In the genomic region with DNA sequence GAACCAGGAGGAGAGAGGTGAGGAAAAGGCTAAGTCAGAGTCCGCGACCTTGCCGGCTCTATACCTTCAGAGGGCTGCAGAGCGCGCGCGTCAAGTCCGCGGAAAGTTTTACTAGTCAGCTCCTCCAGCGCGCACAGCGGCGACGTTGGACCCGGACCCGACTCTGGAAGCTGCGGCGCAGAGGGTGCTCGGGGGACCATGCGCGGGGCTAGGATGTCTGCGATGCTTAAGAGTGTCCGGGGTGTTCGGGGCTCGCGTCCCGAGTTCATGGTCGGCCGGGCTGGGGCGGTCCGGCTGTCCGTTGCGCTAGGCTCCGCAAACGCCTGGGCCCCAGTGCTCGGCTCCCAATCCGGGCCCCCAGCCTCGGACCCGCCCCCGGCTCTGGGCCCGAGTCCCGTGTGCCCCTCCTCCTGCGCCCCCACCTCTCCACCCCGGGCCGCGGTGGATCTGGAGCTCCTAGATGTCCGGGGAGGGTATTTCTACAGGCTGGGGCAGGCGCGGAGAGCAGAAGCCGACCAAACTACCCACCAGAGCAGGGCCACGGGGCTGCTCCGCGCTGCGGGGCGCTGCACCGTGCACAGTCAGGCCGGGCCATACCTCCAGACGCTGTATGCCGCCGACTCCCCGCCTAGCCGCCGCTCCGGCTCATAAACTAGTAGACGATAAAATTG, we compare ENCODE assay signal across 1 cellular context.
TF ChIP-seq lines count a peak whose summit lies in the region.

A gene with protein sequence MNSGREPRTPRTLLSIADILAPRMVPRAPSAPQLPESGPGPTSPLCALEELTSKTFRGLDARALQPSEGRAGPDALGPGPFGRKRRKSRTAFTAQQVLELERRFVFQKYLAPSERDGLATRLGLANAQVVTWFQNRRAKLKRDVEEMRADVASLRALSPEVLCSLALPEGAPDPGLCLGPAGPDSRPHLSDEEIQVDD (minus strand): TSS at position 335 of the 671 bp plus-strand sequence. CDS start 66 bp downstream, at position 269.

TF ChIP-seq in SK-N-SH treated with all-trans-retinoic acid at 6 μM for 48 hours, 23 proteins besides CTCF, POLR2A, EP300 and RAD21 (continued from another document):
- TF ChIP-seq, protein P1, sequence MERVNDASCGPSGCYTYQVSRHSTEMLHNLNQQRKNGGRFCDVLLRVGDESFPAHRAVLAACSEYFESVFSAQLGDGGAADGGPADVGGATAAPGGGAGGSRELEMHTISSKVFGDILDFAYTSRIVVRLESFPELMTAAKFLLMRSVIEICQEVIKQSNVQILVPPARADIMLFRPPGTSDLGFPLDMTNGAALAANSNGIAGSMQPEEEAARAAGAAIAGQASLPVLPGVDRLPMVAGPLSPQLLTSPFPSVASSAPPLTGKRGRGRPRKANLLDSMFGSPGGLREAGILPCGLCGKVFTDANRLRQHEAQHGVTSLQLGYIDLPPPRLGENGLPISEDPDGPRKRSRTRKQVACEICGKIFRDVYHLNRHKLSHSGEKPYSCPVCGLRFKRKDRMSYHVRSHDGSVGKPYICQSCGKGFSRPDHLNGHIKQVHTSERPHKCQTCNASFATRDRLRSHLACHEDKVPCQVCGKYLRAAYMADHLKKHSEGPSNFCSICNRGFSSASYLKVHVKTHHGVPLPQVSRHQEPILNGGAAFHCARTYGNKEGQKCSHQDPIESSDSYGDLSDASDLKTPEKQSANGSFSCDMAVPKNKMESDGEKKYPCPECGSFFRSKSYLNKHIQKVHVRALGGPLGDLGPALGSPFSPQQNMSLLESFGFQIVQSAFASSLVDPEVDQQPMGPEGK (CRISPR knock-in tag; IDR thresholded peaks at IDR 0.05; ENCODE audit: borderline replicate concordance): no peak
- TF ChIP-seq ISL1 (CRISPR knock-in tag; IDR thresholded peaks at IDR 0.05): no peak
- TF ChIP-seq ZFP30 (CRISPR knock-in tag; IDR thresholded peaks at IDR 0.05): no peak
- TF ChIP-seq, protein P2, sequence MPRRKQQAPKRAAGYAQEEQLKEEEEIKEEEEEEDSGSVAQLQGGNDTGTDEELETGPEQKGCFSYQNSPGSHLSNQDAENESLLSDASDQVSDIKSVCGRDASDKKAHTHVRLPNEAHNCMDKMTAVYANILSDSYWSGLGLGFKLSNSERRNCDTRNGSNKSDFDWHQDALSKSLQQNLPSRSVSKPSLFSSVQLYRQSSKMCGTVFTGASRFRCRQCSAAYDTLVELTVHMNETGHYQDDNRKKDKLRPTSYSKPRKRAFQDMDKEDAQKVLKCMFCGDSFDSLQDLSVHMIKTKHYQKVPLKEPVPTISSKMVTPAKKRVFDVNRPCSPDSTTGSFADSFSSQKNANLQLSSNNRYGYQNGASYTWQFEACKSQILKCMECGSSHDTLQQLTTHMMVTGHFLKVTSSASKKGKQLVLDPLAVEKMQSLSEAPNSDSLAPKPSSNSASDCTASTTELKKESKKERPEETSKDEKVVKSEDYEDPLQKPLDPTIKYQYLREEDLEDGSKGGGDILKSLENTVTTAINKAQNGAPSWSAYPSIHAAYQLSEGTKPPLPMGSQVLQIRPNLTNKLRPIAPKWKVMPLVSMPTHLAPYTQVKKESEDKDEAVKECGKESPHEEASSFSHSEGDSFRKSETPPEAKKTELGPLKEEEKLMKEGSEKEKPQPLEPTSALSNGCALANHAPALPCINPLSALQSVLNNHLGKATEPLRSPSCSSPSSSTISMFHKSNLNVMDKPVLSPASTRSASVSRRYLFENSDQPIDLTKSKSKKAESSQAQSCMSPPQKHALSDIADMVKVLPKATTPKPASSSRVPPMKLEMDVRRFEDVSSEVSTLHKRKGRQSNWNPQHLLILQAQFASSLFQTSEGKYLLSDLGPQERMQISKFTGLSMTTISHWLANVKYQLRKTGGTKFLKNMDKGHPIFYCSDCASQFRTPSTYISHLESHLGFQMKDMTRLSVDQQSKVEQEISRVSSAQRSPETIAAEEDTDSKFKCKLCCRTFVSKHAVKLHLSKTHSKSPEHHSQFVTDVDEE (CRISPR knock-in tag; IDR thresholded peaks at IDR 0.05): no peak
- no peak for TF ChIP-seq RARB (CRISPR knock-in tag; IDR thresholded peaks at IDR 0.05)
- TF ChIP-seq ZNF8 (CRISPR knock-in tag; IDR thresholded peaks at IDR 0.05): no peak
- no peak for TF ChIP-seq GLIS3 (CRISPR knock-in tag; IDR thresholded peaks at IDR 0.05)
- TF ChIP-seq CSDC2 (CRISPR knock-in tag; IDR thresholded peaks at IDR 0.05): no peak
